ENCODE assay signal across 15 cellular contexts in the genomic region with DNA sequence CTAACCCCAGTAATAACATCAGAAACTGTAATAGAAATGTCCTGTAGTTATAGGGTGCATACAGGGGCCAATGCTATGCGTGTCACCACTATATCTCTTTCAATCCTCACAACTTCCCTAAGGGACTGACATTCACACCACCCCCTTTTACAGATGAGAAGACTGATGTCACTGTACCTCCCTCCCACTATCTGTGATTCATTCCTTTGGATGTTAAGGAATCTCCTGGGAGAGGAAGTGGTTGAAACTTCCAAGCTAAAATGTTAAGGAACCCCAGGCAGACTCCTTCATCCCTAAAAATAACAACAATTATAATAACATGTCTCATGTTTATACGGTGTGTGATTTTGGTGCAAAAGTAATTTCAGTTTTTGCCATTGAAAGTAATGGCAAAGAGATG. TPM values are rescaled to one million over a fixed set of nuclear protein-coding genes. Genes with fewer than 3 reads are reported as not detected.
DNase-seq lines count a peak whose midpoint lies in the region; FAIRE-seq and TF ChIP-seq lines count a peak whose summit lies in the region.
"Had no signal": no experiment of that assay in that cellular context is flagged by ENCODE, and none has a peak within 500 bp of the region (broad histone marks: within the 10 kb centered on the region; RNA-seq: fewer than 3 reads in every experiment).

No MANE protein-coding gene starts in this region.

- no peaks in the 10 kb centered on the region for H3K27me3 ChIP-seq in BJ (ENCODE audit: control insufficient read depth, insufficient read depth, low read length)
- peaks cover 4% of the 10 kb centered on the region for H3K27me3 ChIP-seq in bronchial epithelial cell (ENCODE audit: control insufficient read depth, insufficient read depth, low read length)
- H3K27me3 ChIP-seq: right atrium auricular region had no signal

- TF ChIP-seq CTCF in BJ (IDR thresholded peaks at IDR 0.05; ENCODE audit: insufficient read depth, low read depth, low read length) (no peak), bronchial epithelial cell (IDR thresholded peaks at IDR 0.05; ENCODE audit: insufficient read depth, low read length, severe bottlenecking) (no peak)

- DNase-seq in BJ (ENCODE audit: low read depth) = peak; percentile 63
- DNase-seq in NCI-H226 = peak; percentile 79
- peak; percentile 75 for DNase-seq in bronchial epithelial cell (ENCODE audit: low read depth)
- DNase-seq in kidney glomerular epithelial cell (lab: John Stamatoyannopoulos, UW) = peak; percentile 82
- no peak for DNase-seq in NCI-H446 (lab: John Stamatoyannopoulos, UW)
- no peak for DNase-seq in medulla oblongata (ENCODE audit: extremely low spot score)
- no peak for DNase-seq in activated effector memory CD4-positive, alpha-beta T cell treated with anti-CD3 and anti-CD28 coated beads, Interleukin-2, amount 50 U/mL, for 16 hours
- no peak for DNase-seq in stimulated activated CD4-positive, alpha-beta T cell treated with anti-CD3 and anti-CD28 coated beads, Interleukin-15, amount 100 ng/mL, for 24 hours
- DNase-seq: activated naive CD4-positive, alpha-beta T cell treated with anti-CD3 and anti-CD28 coated beads for 36 hours; CD4-positive, alpha-beta memory T cell; NCI-H146; NCI-H524; SHP77 had no signal

- H3K36me3 ChIP-seq in BJ (ENCODE audit: control insufficient read depth, insufficient read depth, low read length) (no peaks in the 10 kb centered on the region), bronchial epithelial cell (ENCODE audit: control insufficient read depth, insufficient read depth, low read length) (no peaks in the 10 kb centered on the region)
- H3K36me3 ChIP-seq: right atrium auricular region had no signal

- POLR2A ChIA-PET in BJ (lab: Charles Lee) = no interaction called here

- FAIRE-seq in bronchial epithelial cell (lab: Jason Lieb, UNC) = peak; percentile 92
- FAIRE-seq: islet of Langerhans had no signal

- CTCF ChIA-PET in BJ (lab: Yijun Ruan, JAX) = interaction anchor here (0.8 to 27.3 kb wide), 8 partner anchors 18 to 309 kb away, joined by 3 to 584 read pairs (median 4); no protein-coding TSS in a partner anchor

- H3K4me3 ChIP-seq in BJ (ENCODE audit: low read depth, low read length) = no peak overlapping the region
- no peak overlapping the region for H3K4me3 ChIP-seq in bronchial epithelial cell (ENCODE audit: low read depth, low read length)
- H3K4me3 ChIP-seq: right atrium auricular region had no signal

RNA-seq across cellular contexts. Expression of gene COL13A1, which starts 5.4 kb away (rescaled TPM):
- 9.8 and 11.9 TPM in 2 replicates for polyA plus RNA-seq in BJ (2011; rRNA removed)
- polyA minus RNA-seq in BJ (2011; rRNA and poly(A)+ RNA removed) = 2.3 and 2.9 TPM in 2 replicates
- under 0.01 TPM in 1 of 2 replicates, not detected in the other for total RNA-seq in bronchial epithelial cell
- total RNA-seq: activated naive CD4-positive, alpha-beta T cell treated with anti-CD3 and anti-CD28 coated beads for 36 hours; CD4-positive, alpha-beta memory T cell had no signal
- polyA plus RNA-seq: CD4-positive, alpha-beta memory T cell had no signal

Comparison
In these comparisons a context has a peak if more than half of its experiments do, and no peak if none do; other contexts are left out.
1. DNase-seq: peak in BJ (single experiment), NCI-H226 (single experiment), bronchial epithelial cell (single experiment) and kidney glomerular epithelial cell (single experiment); none in NCI-H446 (0 of 2), medulla oblongata (single experiment), activated effector memory CD4-positive, alpha-beta T cell treated with anti-CD3 and anti-CD28 coated beads, Interleukin-2, amount 50 U/mL, for 16 hours (single experiment) and stimulated activated CD4-positive, alpha-beta T cell treated with anti-CD3 and anti-CD28 coated beads, Interleukin-15, amount 100 ng/mL, for 24 hours (single experiment).